In the genomic region with DNA sequence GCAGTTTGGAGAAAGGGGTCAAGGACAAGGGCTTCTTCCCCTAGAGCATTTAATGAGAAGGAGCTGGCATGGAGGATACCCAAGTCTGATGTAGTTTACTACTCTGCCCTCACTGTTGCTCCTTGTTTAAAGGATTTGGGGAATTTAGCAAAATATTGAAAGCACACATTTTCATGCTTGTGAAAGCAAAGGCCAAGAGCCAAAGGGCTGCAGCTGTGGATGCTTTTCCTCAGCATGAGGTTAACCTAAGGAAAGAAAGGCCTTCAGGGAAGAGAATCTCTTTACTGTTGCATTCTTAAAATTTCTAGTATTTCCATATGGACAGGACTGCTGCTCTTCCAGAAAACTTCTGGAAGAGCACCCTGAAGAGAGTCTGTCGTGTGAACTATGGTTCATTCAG, we compare ENCODE assay signal across 22 cellular contexts. TPM values are rescaled to one million over a fixed set of nuclear protein-coding genes. Genes with fewer than 3 reads are reported as not detected.
DNase-seq lines count a peak whose midpoint lies in the region; ATAC-seq, FAIRE-seq and TF ChIP-seq lines count a peak whose summit lies in the region.
"Had no signal": no experiment of that assay in that cellular context is flagged by ENCODE, and none has a peak within 500 bp of the region (broad histone marks: within the 10 kb centered on the region; RNA-seq: fewer than 3 reads in every experiment).

No MANE protein-coding gene starts in this region.

- TF ChIP-seq CTCF in HFFc6 (IDR thresholded peaks at IDR 0.05) (no peak), fibroblast of villous mesenchyme (IDR thresholded peaks at IDR 0.05; ENCODE audit: insufficient read depth, low read depth, low read length) (no peak)

- H3K36me3 ChIP-seq in naive thymus-derived CD4-positive, alpha-beta T cell (ENCODE audit: control insufficient read depth in 2 of 3, insufficient read depth in 3 of 3, low read length in 3 of 3): no peaks in the 10 kb centered on the region
- H3K36me3 ChIP-seq: HAP-1 had no signal

- H3K27me3 Mint-ChIP-seq in HFFc6 (ENCODE audit: insufficient read depth): no peaks in the 10 kb centered on the region; the same call in 1 of the 2 replicates
- peaks cover 0 to 14% (median 2%) of the 10 kb centered on the region in 5 donors for H3K27me3 Mint-ChIP-seq in naive thymus-derived CD4-positive, alpha-beta T cell

- DNase-seq in HFFc6 (no peak), caudate nucleus (lab: John Stamatoyannopoulos, UW) (no peak), fibroblast of villous mesenchyme (ENCODE audit: low read depth) (peak; percentile 40), smooth muscle cell of the brain vasculature (ENCODE audit: low read depth, low spot score) (peak; percentile 73), urothelium cell line (ENCODE audit: low spot score) (no peak), NCI-H146 (lab: John Stamatoyannopoulos, UW) (no peak)
- DNase-seq in naive thymus-derived CD4-positive, alpha-beta T cell: no peak
- DNase-seq: AML-193, DMS 273 treated with DMSO at 0.1 percent for 48 hours, Karpas-422, MG63, NCI-H1092, NCI-H1694, NCI-H2107, NCI-H226, NCI-H526, Right ventricle myocardium superior had no signal

- no peaks in the 10 kb centered on the region for H3K27me3 ChIP-seq in naive thymus-derived CD4-positive, alpha-beta T cell (ENCODE audit: control insufficient read depth in 2 of 2, insufficient read depth in 2 of 2, low read length in 2 of 2)
- H3K27me3 ChIP-seq: MG63 had no signal

- H3K27ac ChIP-seq in caudate nucleus (ENCODE audit: low read depth, low read length): peak overlapping the region; percentile 38
- H3K27ac ChIP-seq in naive thymus-derived CD4-positive, alpha-beta T cell (ENCODE audit: low read depth, low read length): no peak overlapping the region

- intact Hi-C loops in naive thymus-derived CD4-positive, alpha-beta T cell (cut with micrococcal nuclease): no loop called here

- CTCF ChIA-PET in naive thymus-derived CD4-positive, alpha-beta T cell (lab: Charles Lee): no interaction called here

- no peaks in the 10 kb centered on the region for H3K4me1 ChIP-seq in naive thymus-derived CD4-positive, alpha-beta T cell (ENCODE audit: control insufficient read depth in 2 of 2, insufficient read depth in 2 of 2, low read length in 2 of 2)
- H3K4me1 ChIP-seq: HAP-1 had no signal

- no peaks in the 10 kb centered on the region for H3K9me3 ChIP-seq in naive thymus-derived CD4-positive, alpha-beta T cell (ENCODE audit: control insufficient read depth in 2 of 3, low read length in 3 of 3)
- H3K9me3 ChIP-seq: HAP-1, MG63 had no signal

- no peak overlapping the region for H3K4me3 ChIP-seq in fibroblast of villous mesenchyme (ENCODE audit: low read depth, low read length)
- H3K4me3 ChIP-seq in naive thymus-derived CD4-positive, alpha-beta T cell (ENCODE audit: low read length): no peak overlapping the region
- H3K4me3 ChIP-seq: HAP-1, MG63 had no signal

- no peak for ATAC-seq in GM18858 (IDR thresholded peaks at IDR 0.05; ENCODE audit: unreplicated experiment)
- no peak for ATAC-seq in naive thymus-derived CD4-positive, alpha-beta T cell

- no peak for FAIRE-seq in urothelium cell line (lab: Jason Lieb, UNC)
- FAIRE-seq: GM12892, RCC 7860 had no signal

- H3K36me3 Mint-ChIP-seq in HFFc6 (ENCODE audit: low read depth): peaks cover 12% of the 10 kb centered on the region
- H3K36me3 Mint-ChIP-seq in naive thymus-derived CD4-positive, alpha-beta T cell: no peaks in the 10 kb centered on the region
- H3K36me3 Mint-ChIP-seq: CD14-positive monocyte had no signal

- H3K4me1 Mint-ChIP-seq in HFFc6 (ENCODE audit: low read depth): peaks cover 18% of the 10 kb centered on the region
- H3K4me1 Mint-ChIP-seq in naive thymus-derived CD4-positive, alpha-beta T cell: no peaks in the 10 kb centered on the region
- H3K4me1 Mint-ChIP-seq: CD14-positive monocyte had no signal

- no peak overlapping the region for H3K4me3 Mint-ChIP-seq in HFFc6
- no peak overlapping the region for H3K4me3 Mint-ChIP-seq in naive thymus-derived CD4-positive, alpha-beta T cell
- H3K4me3 Mint-ChIP-seq: CD14-positive monocyte had no signal

- POLR2A ChIA-PET in naive thymus-derived CD4-positive, alpha-beta T cell (lab: Charles Lee): no interaction called here

- H3K27ac Mint-ChIP-seq in HFFc6: peak overlapping the region; percentile 18; the same call in 1 of the 2 replicates
- H3K27ac Mint-ChIP-seq in naive thymus-derived CD4-positive, alpha-beta T cell: no peak overlapping the region
- H3K27ac Mint-ChIP-seq: CD14-positive monocyte had no signal

- no peaks in the 10 kb centered on the region for H3K9me3 Mint-ChIP-seq in HFFc6
- peaks cover 0 to 2% (median 0%) of the 10 kb centered on the region in 11 donors for H3K9me3 Mint-ChIP-seq in naive thymus-derived CD4-positive, alpha-beta T cell
- H3K9me3 Mint-ChIP-seq: CD14-positive monocyte had no signal

RNA-seq across cellular contexts. Expression of gene SASH1, which starts 45.9 kb away (rescaled TPM):
- total RNA-seq in HFFc6 (2021; fragmentation: NEBNext Ultra II Directional; extraction: Animal tissue kit (Norgen Biotek cat#: 25700)): 10 to 100 TPM; 66.0 to 91.4 (median 88.4) TPM
- total RNA-seq in fibroblast of villous mesenchyme: 39.7 and 58.9 TPM in 2 replicates
- total RNA-seq in naive thymus-derived CD4-positive, alpha-beta T cell: 1 to 10 TPM in 3 of 5 experiments, under 1 TPM in 2; 0.24 to 7.8 (median 1.4) TPM
- polyA plus RNA-seq in naive thymus-derived CD4-positive, alpha-beta T cell: not detected

Comparison
In these comparisons a context has a peak if more than half of its experiments do, and no peak if none do; other contexts are left out.
1. DNase-seq: peak in fibroblast of villous mesenchyme (single experiment) and smooth muscle cell of the brain vasculature (single experiment); none in HFFc6 (single experiment), caudate nucleus (0 of 61), naive thymus-derived CD4-positive, alpha-beta T cell (0 of 9), urothelium cell line (single experiment) and NCI-H146 (single experiment).